Comparison of ENCODE assay signal across 8 cellular contexts in the genomic region with DNA sequence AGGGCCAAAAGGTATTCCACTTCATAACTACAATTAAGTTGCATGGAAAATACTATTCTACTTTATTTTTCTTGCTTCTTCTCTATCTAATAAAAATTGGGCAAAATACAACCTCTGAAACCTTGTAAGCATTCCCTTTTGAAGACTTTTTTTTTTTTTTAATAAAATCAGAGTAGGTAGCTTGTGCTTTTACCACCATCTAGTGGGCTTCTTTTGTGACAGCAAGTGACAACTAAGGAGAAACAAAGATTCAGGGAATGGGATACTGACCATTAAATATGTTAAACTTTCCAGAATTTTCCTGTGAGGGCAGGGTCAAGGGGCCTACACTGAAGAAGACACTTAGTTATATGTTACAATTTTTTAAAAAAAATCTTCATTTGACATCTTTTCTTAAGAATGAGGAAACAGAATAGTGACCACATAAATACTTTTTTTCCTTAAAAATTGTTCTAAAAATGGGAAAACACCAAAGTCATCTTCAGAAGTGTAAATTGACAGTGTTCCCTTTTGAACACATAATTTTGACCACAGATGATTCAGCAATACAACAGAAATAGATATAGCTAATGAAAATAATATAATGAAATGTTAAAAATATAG.
A peak's percentile ranks its signal among the peaks of the same experiment; 100 is the strongest.
DNase-seq lines count a peak whose midpoint lies in the region; ATAC-seq, FAIRE-seq and TF ChIP-seq lines count a peak whose summit lies in the region.

No MANE protein-coding gene starts in this region.

- no peaks in the 10 kb centered on the region for H3K36me3 Mint-ChIP-seq in activated T-cell treated with anti-CD3 and anti-CD28 coated beads, Interleukin-2, amount 50 U/mL, for 4 hours (ENCODE audit: insufficient read depth)

- H3K27me3 Mint-ChIP-seq in activated T-cell treated with anti-CD3 and anti-CD28 coated beads, Interleukin-2, amount 50 U/mL, for 4 hours (ENCODE audit: low read depth), result no peaks in the 10 kb centered on the region

- no peaks in the 10 kb centered on the region for H3K9me3 ChIP-seq in MG63

- H3K4me1 Mint-ChIP-seq in activated T-cell treated with anti-CD3 and anti-CD28 coated beads, Interleukin-2, amount 50 U/mL, for 4 hours (ENCODE audit: low read depth), result no peaks in the 10 kb centered on the region

- H3K4me3 Mint-ChIP-seq in activated T-cell treated with anti-CD3 and anti-CD28 coated beads, Interleukin-2, amount 50 U/mL, for 4 hours, result no peak overlapping the region

- no peaks in the 10 kb centered on the region for H3K36me3 ChIP-seq in MG63

- FAIRE-seq in H54 (lab: Jason Lieb, UNC), result no peak

- no peaks in the 10 kb centered on the region for H3K9me3 Mint-ChIP-seq in activated T-cell treated with anti-CD3 and anti-CD28 coated beads, Interleukin-2, amount 50 U/mL, for 4 hours

- no peak for TF ChIP-seq POLR2A in H54 (IDR thresholded peaks at IDR 0.05; ENCODE audit: low read depth, low read length)

- no peak for ATAC-seq in activated T-cell treated with anti-CD3 and anti-CD28 coated beads, Interleukin-2, amount 50 U/mL, for 4 hours
- no peak for ATAC-seq in GM18907 (IDR thresholded peaks at IDR 0.05; ENCODE audit: unreplicated experiment)

- no peak overlapping the region for H3K4me3 ChIP-seq in MG63

- DNase-seq in GM03348 (ENCODE audit: low spot score) (peak; percentile 51), NCI-H1105 treated with DMSO at 0.1 percent for 48 hours (lab: John Stamatoyannopoulos, UW) (peak; percentile 74), amniotic epithelial cell (ENCODE audit: low read depth) (peak; percentile 56), left kidney (ENCODE audit: low read depth, low spot score) (peak; percentile 57), H54 (ENCODE audit: insufficient read length, low spot score) (no peak), MG63 (no peak)
- DNase-seq in activated T-cell treated with anti-CD3 and anti-CD28 coated beads, Interleukin-2, amount 50 U/mL, for 4 hours, result no peak

- H3K27me3 ChIP-seq in MG63, result no peaks in the 10 kb centered on the region

Comparison
In these comparisons a context has a peak if more than half of its experiments do, and no peak if none do; other contexts are left out.
1. DNase-seq: peak in GM03348 (single experiment), NCI-H1105 treated with DMSO at 0.1 percent for 48 hours (single experiment), amniotic epithelial cell (single experiment) and left kidney (single experiment); none in H54 (single experiment), activated T-cell treated with anti-CD3 and anti-CD28 coated beads, Interleukin-2, amount 50 U/mL, for 4 hours (single experiment) and MG63 (single experiment).